In the genomic region with DNA sequence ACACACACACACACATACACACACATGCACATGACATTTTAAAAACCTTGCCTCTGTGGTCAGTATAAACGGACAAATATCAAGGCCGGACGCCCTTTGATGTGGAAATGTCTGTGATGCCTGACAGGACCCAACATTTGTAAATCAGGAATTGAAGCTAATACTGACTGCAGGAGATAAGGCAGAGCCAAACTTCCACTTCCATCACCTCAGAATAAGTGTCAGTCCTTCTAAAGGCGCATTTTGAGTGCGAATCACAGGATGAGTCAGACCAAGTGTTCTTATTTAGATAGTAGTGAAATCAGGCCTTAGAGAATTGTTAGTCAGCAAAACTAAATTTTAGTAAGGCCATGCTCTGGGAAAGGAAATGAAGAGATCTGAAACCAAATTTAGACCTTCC, we compare ENCODE assay signal across 14 cellular contexts.
DNase-seq lines count a peak whose midpoint lies in the region; ATAC-seq and TF ChIP-seq lines count a peak whose summit lies in the region.
"Had no signal": no experiment of that assay in that cellular context is flagged by ENCODE, and none has a peak within 500 bp of the region (broad histone marks: within the 10 kb centered on the region; RNA-seq: fewer than 3 reads in every experiment).

No MANE protein-coding gene starts in this region.

- no peaks in the 10 kb centered on the region for H3K36me3 Mint-ChIP-seq in activated CD8-positive, alpha-beta T cell treated with anti-CD3 and anti-CD28 coated beads, Interleukin-2, amount 10 ng/mL, durations not matched to agents 7 days and 5 days (ENCODE audit: low read depth)
- H3K36me3 Mint-ChIP-seq: CD4-positive, alpha-beta memory T cell had no signal

- H3K4me3 ChIP-seq in epithelial cell of esophagus (ENCODE audit: low read length), result no peak overlapping the region

- H3K4me3 Mint-ChIP-seq in activated CD8-positive, alpha-beta T cell treated with anti-CD3 and anti-CD28 coated beads, Interleukin-2, amount 10 ng/mL, durations not matched to agents 7 days and 5 days, result no peak overlapping the region
- H3K4me3 Mint-ChIP-seq: CD4-positive, alpha-beta memory T cell; neural crest cell had no signal

- POLR2A ChIA-PET in activated CD8-positive, alpha-beta T cell treated with anti-CD3 and anti-CD28 coated beads, Interleukin-2, amount 10 ng/mL, durations not matched to agents 7 days and 5 days (lab: Charles Lee), result no interaction called here

- no peaks in the 10 kb centered on the region for H3K27me3 Mint-ChIP-seq in activated CD8-positive, alpha-beta T cell treated with anti-CD3 and anti-CD28 coated beads, Interleukin-2, amount 10 ng/mL, durations not matched to agents 7 days and 5 days (ENCODE audit: low read depth)
- H3K27me3 Mint-ChIP-seq: CD4-positive, alpha-beta memory T cell had no signal

- ATAC-seq in GM19395 (IDR thresholded peaks at IDR 0.05; ENCODE audit: unreplicated experiment) (peak; percentile 42), HG03378 (IDR thresholded peaks at IDR 0.05; ENCODE audit: unreplicated experiment) (no peak), GM21737 (IDR thresholded peaks at IDR 0.05; ENCODE audit: unreplicated experiment) (no peak)
- no peak for ATAC-seq in activated CD8-positive, alpha-beta T cell treated with anti-CD3 and anti-CD28 coated beads, Interleukin-2, amount 10 ng/mL, durations not matched to agents 7 days and 5 days

- TF ChIP-seq CTCF in epithelial cell of esophagus (IDR thresholded peaks at IDR 0.05; ENCODE audit: insufficient read depth, low read depth, low read length, missing control alignments), result no peak

- DNase-seq in LHCN-M2 (ENCODE audit: low read depth), result peak; percentile 22
- DNase-seq in epithelial cell of esophagus (ENCODE audit: low read depth), result peak; percentile 51
- DNase-seq in stromal cell of bone marrow (ENCODE audit: low read depth), result peak; percentile 68
- no peak for DNase-seq in activated CD8-positive, alpha-beta T cell treated with anti-CD3 and anti-CD28 coated beads, Interleukin-2, amount 10 ng/mL, durations not matched to agents 7 days and 5 days
- DNase-seq: activated CD8-positive, alpha-beta memory T cell treated with anti-CD3 and anti-CD28 coated beads for 24 hours; activated effector memory CD4-positive, alpha-beta T cell treated with Interleukin-2 at 50 U/mL for 16 hours; CD4-positive, alpha-beta memory T cell; Kasumi-1; NCI-H2029 treated with DMSO at 0.1 percent for 48 hours; small intestine had no signal

- H3K4me1 Mint-ChIP-seq in activated CD8-positive, alpha-beta T cell treated with anti-CD3 and anti-CD28 coated beads, Interleukin-2, amount 10 ng/mL, durations not matched to agents 7 days and 5 days (ENCODE audit: low read depth), result no peaks in the 10 kb centered on the region
- H3K4me1 Mint-ChIP-seq: CD4-positive, alpha-beta memory T cell; neural crest cell had no signal

- no peak overlapping the region for H3K27ac Mint-ChIP-seq in activated CD8-positive, alpha-beta T cell treated with anti-CD3 and anti-CD28 coated beads, Interleukin-2, amount 10 ng/mL, durations not matched to agents 7 days and 5 days
- H3K27ac Mint-ChIP-seq: CD4-positive, alpha-beta memory T cell had no signal

- CTCF ChIA-PET in activated CD8-positive, alpha-beta T cell treated with anti-CD3 and anti-CD28 coated beads, Interleukin-2, amount 10 ng/mL, durations not matched to agents 7 days and 5 days (lab: Charles Lee), result no interaction called here

- H3K9me3 Mint-ChIP-seq in activated CD8-positive, alpha-beta T cell treated with anti-CD3 and anti-CD28 coated beads, Interleukin-2, amount 10 ng/mL, durations not matched to agents 7 days and 5 days (ENCODE audit: insufficient read depth), result no peaks in the 10 kb centered on the region
